ENCODE assay signal across 8 cellular contexts in the genomic region with DNA sequence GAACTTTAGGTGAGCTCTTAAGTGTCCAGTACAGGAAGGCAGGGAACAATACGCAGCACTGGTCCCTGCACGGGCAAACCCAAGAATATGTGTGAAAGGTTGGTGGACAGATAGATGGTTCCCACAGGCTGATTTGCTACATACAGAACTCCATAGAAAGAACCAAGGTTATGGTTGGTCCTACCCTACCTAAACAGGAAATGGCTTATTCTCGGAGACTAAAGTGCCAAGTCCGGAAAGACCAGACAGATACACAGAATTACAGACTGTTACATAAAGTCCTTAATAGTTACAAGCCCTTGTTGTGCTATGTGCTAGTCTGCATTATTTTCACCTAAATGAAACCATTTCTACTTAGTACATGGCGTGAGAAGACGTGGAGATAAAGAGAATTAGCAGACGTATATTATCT. TPM values are rescaled to one million over a fixed set of nuclear protein-coding genes. Genes with fewer than 3 reads are reported as not detected.
DNase-seq lines count a peak whose midpoint lies in the region; ATAC-seq lines count a peak whose summit lies in the region.

No MANE protein-coding gene starts in this region.

- H3K4me1 Mint-ChIP-seq in immature natural killer cell = peaks cover 24 to 52% of the 10 kb centered on the region in 2 donors
- peaks cover 50% of the 10 kb centered on the region for H3K4me1 Mint-ChIP-seq in stimulated activated naive CD8-positive, alpha-beta T cell treated with anti-CD3 and anti-CD28 coated beads, Interleukin-15, amount 100 ng/mL, for 72 hours

- peak overlapping the region; percentile 80 for H3K4me3 ChIP-seq in MG63

- H3K9me3 ChIP-seq in MG63 = no peaks in the 10 kb centered on the region

- no peaks in the 10 kb centered on the region for H3K27me3 ChIP-seq in MG63

- DNase-seq in NCI-H748 (lab: John Stamatoyannopoulos, UW; ENCODE audit: unreplicated experiment) (peak; percentile 40), NCI-H748 treated with DMSO at 0.1 percent for 48 hours (lab: John Stamatoyannopoulos, UW) (no peak), MG63 (no peak), immature natural killer cell (peak in 2 of 3 donors; percentile 26 to 32), GM19240 (ENCODE audit: insufficient read length, low spot score) (no peak)
- no peak for DNase-seq in stimulated activated naive CD8-positive, alpha-beta T cell treated with anti-CD3 and anti-CD28 coated beads, Interleukin-15, amount 100 ng/mL, for 72 hours

- H3K27ac Mint-ChIP-seq in immature natural killer cell = peak overlapping the region; percentile 96 to 99 (median 98)
- peak overlapping the region; percentile 99 for H3K27ac Mint-ChIP-seq in stimulated activated naive CD8-positive, alpha-beta T cell treated with anti-CD3 and anti-CD28 coated beads, Interleukin-15, amount 100 ng/mL, for 72 hours

- peak overlapping the region; percentile 92 to 99 (median 95) for H3K4me3 Mint-ChIP-seq in immature natural killer cell
- H3K4me3 Mint-ChIP-seq in stimulated activated naive CD8-positive, alpha-beta T cell treated with anti-CD3 and anti-CD28 coated beads, Interleukin-15, amount 100 ng/mL, for 72 hours = peak overlapping the region; percentile 97

- no peaks in the 10 kb centered on the region for H3K36me3 Mint-ChIP-seq in immature natural killer cell

- peaks cover 6% of the 10 kb centered on the region for H3K36me3 ChIP-seq in MG63

- ATAC-seq in stimulated activated naive CD8-positive, alpha-beta T cell treated with anti-CD3 and anti-CD28 coated beads, Interleukin-15, amount 100 ng/mL, for 72 hours = no peak
- no peak for ATAC-seq in HG02870 (IDR thresholded peaks at IDR 0.05; ENCODE audit: unreplicated experiment)

- peaks cover 12 to 19% (median 13%) of the 10 kb centered on the region in 3 donors for H3K27me3 Mint-ChIP-seq in immature natural killer cell (ENCODE audit: low read depth in 3 of 3)
- no peaks in the 10 kb centered on the region for H3K27me3 Mint-ChIP-seq in stimulated activated naive CD8-positive, alpha-beta T cell treated with anti-CD3 and anti-CD28 coated beads, Interleukin-15, amount 100 ng/mL, for 72 hours

- H3K9me3 Mint-ChIP-seq in immature natural killer cell = no peaks in the 10 kb centered on the region
- no peaks in the 10 kb centered on the region for H3K9me3 Mint-ChIP-seq in stimulated activated naive CD8-positive, alpha-beta T cell treated with anti-CD3 and anti-CD28 coated beads, Interleukin-15, amount 100 ng/mL, for 72 hours

- peak overlapping the region; percentile 79 for H3K27ac ChIP-seq in angular gyrus (ENCODE audit: low read depth, low read length)

RNA-seq across cellular contexts. Expression of gene REV1, which starts 1.2 kb away (rescaled TPM):
- 10.9 and 11.7 TPM in 2 replicates for total RNA-seq in MG63 (2014; rRNA removed; shearing (Covaris generic); ENCODE audit: low replicate concordance)
- 10 to 100 TPM; 11.5 to 14.5 (median 14.3) TPM for polyA plus RNA-seq in immature natural killer cell

Comparison
In these comparisons a context has a peak if more than half of its experiments do, and no peak if none do; other contexts are left out.
1. DNase-seq: peak in NCI-H748 (single experiment) and immature natural killer cell (2 of 3); none in NCI-H748 treated with DMSO at 0.1 percent for 48 hours (single experiment), MG63 (single experiment), stimulated activated naive CD8-positive, alpha-beta T cell treated with anti-CD3 and anti-CD28 coated beads, Interleukin-15, amount 100 ng/mL, for 72 hours (0 of 2) and GM19240 (single experiment).